ENCODE assay signal across 12 cellular contexts in genomic region chr15:91525746-91526145, GRCh38.
DNase-seq lines count a peak whose midpoint lies in the region; ATAC-seq lines count a peak whose summit lies in the region.
"Had no signal": no experiment of that assay in that cellular context is flagged by ENCODE, and none has a peak within 500 bp of the region (broad histone marks: within the 10 kb centered on the region; RNA-seq: fewer than 3 reads in every experiment).

No MANE protein-coding gene starts in this region.

- peak; percentile 73 for ATAC-seq in Right ventricle myocardium inferior
- ATAC-seq in Right ventricle myocardium superior (ENCODE audit: poor library complexity), result peak; percentile 83
- ATAC-seq in left ventricle myocardium superior, result peak; percentile 93
- no peak for ATAC-seq in HG03025 (IDR thresholded peaks at IDR 0.05; ENCODE audit: low FRiP score, unreplicated experiment)

- DNase-seq in Right ventricle myocardium inferior (ENCODE audit: missing footprints), result no peak
- no peak for DNase-seq in cardiac septum (ENCODE audit: low spot score)
- DNase-seq in Right ventricle myocardium superior, result no peak
- no peak for DNase-seq in left ventricle myocardium superior
- DNase-seq in NCI-H1105 (lab: John Stamatoyannopoulos, UW), result no peak
- DNase-seq in NCI-H345 treated with DMSO at 0.1 percent for 48 hours (lab: John Stamatoyannopoulos, UW; ENCODE audit: unreplicated experiment), result no peak
- DNase-seq: 8988T; ACHN; CD4-positive, alpha-beta T cell; DMS153; GF-D8 had no signal

- intact Hi-C loops in Right ventricle myocardium inferior (cut with DNase I) (loop anchor here (10.0 kb wide), 1 partner anchor 329 kb away; the partner anchor contains the start of gene SLCO3A1), cardiac septum (cut with DNase I) (loop anchor here (5.0 to 10.0 kb wide), 2 partner anchors 329 to 557 kb away; partner anchors contain the start of gene SLCO3A1), Right ventricle myocardium superior (cut with DNase I) (no loop called here), left ventricle myocardium superior (cut with micrococcal nuclease) (no loop called here)

Comparison
In these comparisons a context has a peak if more than half of its experiments do, and no peak if none do; other contexts are left out.
1. intact Hi-C loops: an anchor here in Right ventricle myocardium inferior (10.0 kb wide) and cardiac septum (5.0 to 10.0 kb wide); none called in Right ventricle myocardium superior and left ventricle myocardium superior.